Comparison of ENCODE assay signal across 9 cellular contexts in the genomic region with DNA sequence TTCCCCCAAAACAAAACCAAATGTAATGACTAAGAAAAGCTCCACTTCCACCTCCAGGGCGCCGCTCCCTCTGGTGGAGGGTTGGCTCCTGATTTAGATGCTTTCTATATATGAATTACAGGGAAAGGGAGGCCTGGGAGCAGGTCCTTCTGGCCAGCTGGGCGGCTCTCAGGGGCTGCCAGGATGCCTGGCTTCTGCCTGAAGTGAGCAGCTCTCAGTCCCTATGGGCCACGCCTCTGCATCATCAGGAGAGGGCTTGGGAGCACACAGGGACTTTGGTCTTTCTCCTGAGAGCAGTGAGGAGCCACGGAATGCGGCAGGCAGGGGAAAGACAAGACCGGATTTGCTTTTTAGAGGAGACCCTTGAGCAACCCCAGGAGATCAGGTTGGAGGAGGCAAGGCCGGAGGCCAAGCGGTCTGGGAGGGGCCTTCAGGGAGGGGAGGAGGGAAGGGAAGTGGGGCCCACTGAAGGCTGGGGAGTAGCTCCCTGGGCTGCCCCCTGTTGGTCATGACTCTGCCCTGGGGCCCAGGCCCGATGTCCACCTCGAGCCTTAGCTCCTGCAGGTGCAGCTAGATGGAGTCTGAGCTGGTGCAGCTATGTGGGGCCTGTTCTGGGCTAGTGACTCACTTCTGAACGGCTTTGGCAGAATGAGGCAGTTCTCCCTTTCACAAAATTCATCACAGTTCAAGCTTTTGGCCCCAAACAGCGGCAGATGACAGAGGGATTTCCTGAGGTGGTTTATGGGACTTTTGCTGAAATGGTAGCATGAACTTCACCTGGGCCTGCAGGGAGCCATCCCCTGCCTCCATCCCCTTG. TPM values are rescaled to one million over a fixed set of nuclear protein-coding genes. Genes with fewer than 3 reads are reported as not detected.
DNase-seq lines count a peak whose midpoint lies in the region; ATAC-seq and TF ChIP-seq lines count a peak whose summit lies in the region.
"Had no signal": no experiment of that assay in that cellular context is flagged by ENCODE, and none has a peak within 500 bp of the region (broad histone marks: within the 10 kb centered on the region; RNA-seq: fewer than 3 reads in every experiment).

No MANE protein-coding gene starts in this region.

- peaks cover 100% of the 10 kb centered on the region for H3K4me1 ChIP-seq in OCI-LY1 (ENCODE audit: insufficient read depth, low read length, severe bottlenecking)
- no peaks in the 10 kb centered on the region for H3K4me1 ChIP-seq in foreskin keratinocyte

- H4K20me1 ChIP-seq in OCI-LY1 (ENCODE audit: insufficient read depth, low read length) = no peaks in the 10 kb centered on the region

- CTCF ChIA-PET in GM10248 (lab: Yijun Ruan, JAX) = interaction anchor here (1.0 to 22.3 kb wide), 24 partner anchors 8 to 1221 kb away, joined by 3 to 359 read pairs (median 5); partner anchors contain the start of genes CLTA and GRHPR

- H2AFZ ChIP-seq in OCI-LY1 (ENCODE audit: low read length) = no peak overlapping the region

- H3K9ac ChIP-seq in OCI-LY1 (ENCODE audit: low read length) = peak overlapping the region; percentile 89

- TF ChIP-seq CTCF in GM10248 (IDR thresholded peaks at IDR 0.05; ENCODE audit: control extremely low read depth, extremely low read depth, low read depth, missing control alignments) (peak; percentile 75), OCI-LY1 (IDR thresholded peaks at IDR 0.05; ENCODE audit: low read length) (peak; percentile 67), foreskin keratinocyte (conservative IDR thresholded peaks at IDR 0.05) (peak; percentile 54)

- no peaks in the 10 kb centered on the region for H3K27me3 ChIP-seq in OCI-LY1 (ENCODE audit: insufficient read depth, low read length)
- H3K27me3 ChIP-seq in foreskin keratinocyte = no peaks in the 10 kb centered on the region

- H3K9me3 ChIP-seq in OCI-LY1 (ENCODE audit: low read length) = no peaks in the 10 kb centered on the region

- no peaks in the 10 kb centered on the region for H3K9me2 ChIP-seq in OCI-LY1 (ENCODE audit: low read depth, low read length)

- POLR2A ChIA-PET in GM10248 (lab: Yijun Ruan, JAX) = interaction anchor here (0.6 to 1.9 kb wide), 9 partner anchors 8 to 71 kb away, joined by 3 to 12 read pairs (median 3); partner anchors contain the start of gene GRHPR

- peak overlapping the region; percentile 66 for H3K4me2 ChIP-seq in OCI-LY1 (ENCODE audit: low read length)

- H3F3A ChIP-seq in OCI-LY1 (ENCODE audit: insufficient read depth, low read length) = 0 out of 2 replicates have a peak, but pooled peaks cover 10% of the 10 kb centered on the region

- ATAC-seq in GM21390 (IDR thresholded peaks at IDR 0.05; ENCODE audit: unreplicated experiment) (peak; percentile 22), foreskin keratinocyte (peak; percentile 29), sciatic nerve (no peak)
- ATAC-seq: naive thymus-derived CD4-positive, alpha-beta T cell had no signal

- DNase-seq in GM10248 (ENCODE audit: extremely low spot score) (peak; percentile 72), foreskin keratinocyte (no peak), activated gamma-delta T cell treated with Interleukin-2 at 50 U/mL for 16 hours (no peak), NCI-H526 treated with DMSO at 0.1 percent for 48 hours (lab: John Stamatoyannopoulos, UW) (no peak), NCI-H2107 treated with DMSO at 0.1 percent for 48 hours (lab: John Stamatoyannopoulos, UW; ENCODE audit: unreplicated experiment) (no peak), sciatic nerve (ENCODE audit: low spot score) (no peak)

- H3K27ac ChIP-seq in OCI-LY1 (ENCODE audit: low read depth, low read length, poor library complexity, severe bottlenecking) (peak overlapping the region; percentile 100), foreskin keratinocyte (no peak overlapping the region)

- H3K79me2 ChIP-seq in OCI-LY1 (ENCODE audit: insufficient read depth, low read length) = no peaks in the 10 kb centered on the region

- peak overlapping the region; percentile 51 for H3K4me3 ChIP-seq in OCI-LY1 (ENCODE audit: low read depth, low read length, poor library complexity, severe bottlenecking)

- H3K36me3 ChIP-seq in OCI-LY1 (ENCODE audit: insufficient read depth, low read length) = no peaks in the 10 kb centered on the region

- intact Hi-C loops in sciatic nerve (cut with DNase I) = no loop called here

RNA-seq across cellular contexts. Expression of gene GRHPR, which starts 11.3 kb away (rescaled TPM):
- total RNA-seq in foreskin keratinocyte = 104 and 110 TPM in 2 replicates
- 113 and 122 TPM in 2 replicates for polyA plus RNA-seq in foreskin keratinocyte
- 90.7 TPM for total RNA-seq in sciatic nerve

RNA-seq across cellular contexts. Expression of gene ZBTB5, which starts 54.1 kb away (rescaled TPM):
- total RNA-seq in foreskin keratinocyte (8.9 and 9.8 TPM in 2 replicates), sciatic nerve (11.3 TPM)
- 3.1 and 3.5 TPM in 2 replicates for polyA plus RNA-seq in foreskin keratinocyte
